1 cellular context compared by ENCODE assay signal in genomic region chr18:26083099-26083498, GRCh38.
TF ChIP-seq lines count a peak whose summit lies in the region.

No MANE protein-coding gene starts in this region.

TF ChIP-seq in H1, 55 proteins besides CTCF, POLR2A, EP300 and RAD21:
- TF ChIP-seq ATF2 (IDR thresholded peaks at IDR 0.05; ENCODE audit: low read length) = no peak
- no peak for TF ChIP-seq PHF8 (conservative IDR thresholded peaks at IDR 0.05; ENCODE audit: low read depth, low read length)
- peak; percentile 65; the same call in 1 of the 2 replicates for TF ChIP-seq MAFK (IDR thresholded peaks at IDR 0.05; ENCODE audit: low read depth, low read length)
